In genomic region chr2:176827269-176827668, GRCh38 we compare ENCODE assay signal across 16 cellular contexts.
DNase-seq lines count a peak whose midpoint lies in the region; ATAC-seq and TF ChIP-seq lines count a peak whose summit lies in the region.
"Had no signal": no experiment of that assay in that cellular context is flagged by ENCODE, and none has a peak within 500 bp of the region (broad histone marks: within the 10 kb centered on the region; RNA-seq: fewer than 3 reads in every experiment).

No MANE protein-coding gene starts in this region.

- DNase-seq in natural killer cell treated with Interleukin-12 subunit alpha and Interleukin-12 subunit beta and Interleukin-15 and Interleukin-18, amount 100 ng/mL, for 72 hours (ENCODE audit: low spot score) = no peak
- DNase-seq in natural killer cell (no peak), renal cortical epithelial cell (ENCODE audit: low read depth) (peak; percentile 78), cerebellar cortex (ENCODE audit: low spot score) (no peak), hepatic stellate cell (ENCODE audit: low spot score) (no peak)
- peak; percentile 21 for DNase-seq in activated T-helper 9 cell treated with anti-CD3 and anti-CD28 coated beads, Interleukin-2, amount 50 U/mL, for 16 hours (ENCODE audit: low read depth)
- peak; percentile 17 to 57 for DNase-seq in stimulated activated naive CD8-positive, alpha-beta T cell treated with anti-CD3 and anti-CD28 coated beads, Interleukin-15, amount 100 ng/mL, for 72 hours
- DNase-seq: cortex of kidney, heart left ventricle, islet precursor cell, NCI-H1436 treated with DMSO at 0.1 percent for 48 hours, NCI-H446, occipital lobe, SHP77 treated with DMSO at 0.1 percent for 48 hours, trophoblast cell had no signal

- intact Hi-C loops in natural killer cell (cut with micrococcal nuclease) = no loop called here

- TF ChIP-seq CTCF in natural killer cell (IDR thresholded peaks at IDR 0.05) = no peak

- H3K36me3 Mint-ChIP-seq in natural killer cell treated with Interleukin-12 subunit alpha and Interleukin-12 subunit beta and Interleukin-15 and Interleukin-18, amount 100 ng/mL, for 72 hours = no peaks in the 10 kb centered on the region
- H3K36me3 Mint-ChIP-seq in natural killer cell = no peaks in the 10 kb centered on the region

- ATAC-seq in natural killer cell treated with Interleukin-12 subunit alpha and Interleukin-12 subunit beta and Interleukin-15 and Interleukin-18, amount 100 ng/mL, for 72 hours = no peak
- no peak for ATAC-seq in natural killer cell
- peak; percentile 44 for ATAC-seq in stimulated activated naive CD8-positive, alpha-beta T cell treated with anti-CD3 and anti-CD28 coated beads, Interleukin-15, amount 100 ng/mL, for 72 hours
- no peak for ATAC-seq in HG02970 (IDR thresholded peaks at IDR 0.05; ENCODE audit: low FRiP score, unreplicated experiment)
- ATAC-seq: heart left ventricle had no signal

- H3K9me3 Mint-ChIP-seq in natural killer cell treated with Interleukin-12 subunit alpha and Interleukin-12 subunit beta and Interleukin-15 and Interleukin-18, amount 100 ng/mL, for 72 hours = no peaks in the 10 kb centered on the region
- no peaks in the 10 kb centered on the region for H3K9me3 Mint-ChIP-seq in natural killer cell
- H3K9me3 Mint-ChIP-seq in stimulated activated naive CD8-positive, alpha-beta T cell treated with anti-CD3 and anti-CD28 coated beads, Interleukin-15, amount 100 ng/mL, for 72 hours = no peaks in the 10 kb centered on the region

- H3K4me1 Mint-ChIP-seq in natural killer cell treated with Interleukin-12 subunit alpha and Interleukin-12 subunit beta and Interleukin-15 and Interleukin-18, amount 100 ng/mL, for 72 hours (ENCODE audit: low read depth in 2 of 2) = peaks cover 10 to 25% of the 10 kb centered on the region in 2 donors
- peaks cover 15 to 20% of the 10 kb centered on the region in 2 donors for H3K4me1 Mint-ChIP-seq in natural killer cell
- peaks cover 47% of the 10 kb centered on the region for H3K4me1 Mint-ChIP-seq in stimulated activated naive CD8-positive, alpha-beta T cell treated with anti-CD3 and anti-CD28 coated beads, Interleukin-15, amount 100 ng/mL, for 72 hours

- H3K27ac Mint-ChIP-seq in natural killer cell treated with Interleukin-12 subunit alpha and Interleukin-12 subunit beta and Interleukin-15 and Interleukin-18, amount 100 ng/mL, for 72 hours = peak overlapping the region; percentile 72 to 73
- no peak overlapping the region for H3K27ac Mint-ChIP-seq in natural killer cell
- H3K27ac Mint-ChIP-seq in stimulated activated naive CD8-positive, alpha-beta T cell treated with anti-CD3 and anti-CD28 coated beads, Interleukin-15, amount 100 ng/mL, for 72 hours = peak overlapping the region; percentile 77 to 94

- peaks cover 0 to 3% of the 10 kb centered on the region in 2 donors for H3K27me3 Mint-ChIP-seq in natural killer cell treated with Interleukin-12 subunit alpha and Interleukin-12 subunit beta and Interleukin-15 and Interleukin-18, amount 100 ng/mL, for 72 hours
- H3K27me3 Mint-ChIP-seq in natural killer cell (ENCODE audit: low read depth in 2 of 2) = peaks cover 0 to 8% of the 10 kb centered on the region in 2 donors
- H3K27me3 Mint-ChIP-seq in stimulated activated naive CD8-positive, alpha-beta T cell treated with anti-CD3 and anti-CD28 coated beads, Interleukin-15, amount 100 ng/mL, for 72 hours = no peaks in the 10 kb centered on the region

- peak overlapping the region; percentile 24 for H3K4me3 Mint-ChIP-seq in natural killer cell treated with Interleukin-12 subunit alpha and Interleukin-12 subunit beta and Interleukin-15 and Interleukin-18, amount 100 ng/mL, for 72 hours
- H3K4me3 Mint-ChIP-seq in natural killer cell = no peak overlapping the region
- H3K4me3 Mint-ChIP-seq in stimulated activated naive CD8-positive, alpha-beta T cell treated with anti-CD3 and anti-CD28 coated beads, Interleukin-15, amount 100 ng/mL, for 72 hours = peak overlapping the region; percentile 68 to 77

Comparison
In these comparisons a context has a peak if more than half of its experiments do, and no peak if none do; other contexts are left out.
1. H3K27ac Mint-ChIP-seq: peak in natural killer cell treated with Interleukin-12 subunit alpha and Interleukin-12 subunit beta and Interleukin-15 and Interleukin-18, amount 100 ng/mL, for 72 hours (2 of 2) and stimulated activated naive CD8-positive, alpha-beta T cell treated with anti-CD3 and anti-CD28 coated beads, Interleukin-15, amount 100 ng/mL, for 72 hours (2 of 2); none in natural killer cell (0 of 2).
2. DNase-seq: peak in activated T-helper 9 cell treated with anti-CD3 and anti-CD28 coated beads, Interleukin-2, amount 50 U/mL, for 16 hours (single experiment), renal cortical epithelial cell (single experiment) and stimulated activated naive CD8-positive, alpha-beta T cell treated with anti-CD3 and anti-CD28 coated beads, Interleukin-15, amount 100 ng/mL, for 72 hours (2 of 2); none in natural killer cell treated with Interleukin-12 subunit alpha and Interleukin-12 subunit beta and Interleukin-15 and Interleukin-18, amount 100 ng/mL, for 72 hours (single experiment), natural killer cell (single experiment), cerebellar cortex (single experiment) and hepatic stellate cell (single experiment).